ENCODE assay signal across 8 cellular contexts in genomic region chr1:111448918-111449702, GRCh38.
DNase-seq lines count a peak whose midpoint lies in the region; ATAC-seq and TF ChIP-seq lines count a peak whose summit lies in the region.

ATP5PB (plus strand) TSS chr1:111449464; CDS start chr1:111449542, 78 bp downstream.
WDR77 (minus strand) TSS chr1:111449256; CDS start chr1:111449169, 87 bp downstream.

- ATAC-seq in GM19035 (IDR thresholded peaks at IDR 0.05; ENCODE audit: unreplicated experiment) (peak; percentile 97), HG03354 (IDR thresholded peaks at IDR 0.05; ENCODE audit: poor library complexity, severe bottlenecking, unreplicated experiment) (peak; percentile 95)
- peak; percentile 95 to 98 for ATAC-seq in activated CD4-positive, CD25-positive, alpha-beta regulatory T cell treated with anti-CD3 and anti-CD28 coated beads, Interleukin-2, amount 50 U/mL, for 24 hours

- DNase-seq in AG09319 (ENCODE audit: extremely low read depth, low read depth) (peak; percentile 98), NCI-H446 treated with DMSO at 0.1 percent for 48 hours (lab: John Stamatoyannopoulos, UW) (peak; percentile 99), cerebellar cortex (ENCODE audit: low spot score) (peak; percentile 99), iris pigment epithelial cell (ENCODE audit: low read depth) (peak; percentile 98)
- peak; percentile 78 to 83 for DNase-seq in stimulated activated CD4-positive, alpha-beta T cell treated with anti-CD3 and anti-CD28 coated beads, Interleukin-12 subunit alpha, Interleukin-12 subunit beta, amount 100 ng/mL, for 24 hours (ENCODE audit: low read depth in 2 of 2)

- no peak for TF ChIP-seq CTCF in AG09319 (IDR thresholded peaks at IDR 0.05; ENCODE audit: low read depth, low read length)

Comparison
In these comparisons a context has a peak if more than half of its experiments do, and no peak if none do; other contexts are left out.
1. Peak in every context shown above with its lines: DNase-seq and ATAC-seq.